ENCODE assay signal across 8 cellular contexts in genomic region chr14:74217672-74218448, GRCh38. TPM values are rescaled to one million over a fixed set of nuclear protein-coding genes. Genes with fewer than 3 reads are reported as not detected.
DNase-seq lines count a peak whose midpoint lies in the region; ATAC-seq and TF ChIP-seq lines count a peak whose summit lies in the region.

No MANE protein-coding gene starts in this region.

- H3K9me3 ChIP-seq in heart left ventricle (no peaks in the 10 kb centered on the region), aorta (ENCODE audit: control insufficient read depth, low read length) (no peaks in the 10 kb centered on the region)

- no peaks in the 10 kb centered on the region for H3K36me3 ChIP-seq in heart left ventricle
- no peaks in the 10 kb centered on the region for H3K36me3 ChIP-seq in aorta (ENCODE audit: control insufficient read depth in 1 of 2, insufficient read depth in 2 of 2, low read length in 1 of 2)

- peak; percentile 99 for TF ChIP-seq CTCF in GM12872 (IDR thresholded peaks at IDR 0.05; ENCODE audit: insufficient read depth, low read depth, low read length)
- peak; percentile 92 for TF ChIP-seq CTCF in LNCaP clone FGC (IDR thresholded peaks at IDR 0.05; ENCODE audit: control insufficient read depth, extremely low read depth, insufficient read depth)
- TF ChIP-seq CTCF in heart left ventricle (IDR thresholded peaks at IDR 0.05) = peak; percentile 79 to 95 (median 88)

- peaks cover 0 to 13% (median 0%) of the 10 kb centered on the region in 12 donors for H3K4me1 ChIP-seq in heart left ventricle
- no peaks in the 10 kb centered on the region for H3K4me1 ChIP-seq in aorta (ENCODE audit: control insufficient read depth in 1 of 2, insufficient read depth in 2 of 2, low read length in 2 of 2)

- H3K27ac ChIP-seq in heart left ventricle (no peak overlapping the region), aorta (ENCODE audit: low read depth in 1 of 2, low read length in 2 of 2) (no peak overlapping the region)

- intact Hi-C loops in heart left ventricle (cut with DNase I) (loop anchor here in 5 of 10 donors (2.0 to 5.0 kb wide), 2 partner anchors 33 to 34 kb away; no protein-coding TSS in a partner anchor), aorta (cut with DNase I) (loop anchor here in 1 of 2 donors (5.0 kb wide), 1 partner anchor 34 kb away; no protein-coding TSS in a partner anchor)

- TF ChIP-seq POLR2A in heart left ventricle (IDR thresholded peaks at IDR 0.05) = no peak

- H3K27me3 ChIP-seq in heart left ventricle (peaks cover 0 to 59% (median 18%) of the 10 kb centered on the region in 9 donors), aorta (ENCODE audit: control insufficient read depth in 1 of 2, insufficient read depth in 2 of 2, low read length in 1 of 2) (no peaks in the 10 kb centered on the region)

- ATAC-seq in heart left ventricle (peak in 3 of 4 donors; percentile 75 to 94 (median 77)), aorta (ENCODE audit: low FRiP score) (peak; percentile 85), GM18867 (IDR thresholded peaks at IDR 0.05; ENCODE audit: unreplicated experiment) (no peak)

- H3K4me3 ChIP-seq in LNCaP clone FGC (ENCODE audit: low read depth, low read length) (0 out of 2 replicates have a peak overlapping the region, but pooled peaks have one; percentile 6), heart left ventricle (peak overlapping the region in 5 of 12 donors; percentile 20 to 33 (median 29)), aorta (ENCODE audit: low read length in 2 of 2) (no peak overlapping the region)

- DNase-seq in LNCaP clone FGC (ENCODE audit: low read depth) (peak; percentile 13), SKM-1 (lab: John Stamatoyannopoulos, UW; ENCODE audit: unreplicated experiment) (peak; percentile 3), heart left ventricle (peak; percentile 53 to 86 (median 63)), retina (peak; percentile 92), aorta (peak; percentile 73 to 93)
- peak; percentile 83 for DNase-seq in activated naive CD4-positive, alpha-beta T cell treated with anti-CD3 and anti-CD28 coated beads, Interleukin-2, amount 50 U/mL, for 16 hours

- WGBS in heart left ventricle, 4 donors = 9 to 12% (median 12%) methylated on average over 30 to 40 of the region's 40 CpGs
- WGBS in aorta, 2 donors = 10 to 11% methylated on average over 34 to 40 of the region's 40 CpGs

RNA-seq across cellular contexts. Expression of gene VSX2, which starts 21.4 kb away (rescaled TPM):
- total RNA-seq in heart left ventricle = under 1 TPM in 1 of 9 donors, not detected in 8; 0.08 TPM
- not detected for polyA plus RNA-seq in heart left ventricle
- not detected for total RNA-seq in aorta
- not detected for polyA plus RNA-seq in aorta

Comparison
In these comparisons a context has a peak if more than half of its experiments do, and no peak if none do; other contexts are left out.
1. DNase-seq: peak in every context shown above with its lines; median percentile 92 in retina; 83 in activated naive CD4-positive, alpha-beta T cell treated with anti-CD3 and anti-CD28 coated beads, Interleukin-2, amount 50 U/mL, for 16 hours; 83 in aorta; 63 in heart left ventricle; 13 in LNCaP clone FGC; 3 in SKM-1.